ENCODE assay signal across 16 cellular contexts in genomic region chr2:197298609-197299008, GRCh38. TPM values are rescaled to one million over a fixed set of nuclear protein-coding genes. Genes with fewer than 3 reads are reported as not detected.
DNase-seq lines count a peak whose midpoint lies in the region; ATAC-seq, FAIRE-seq and TF ChIP-seq lines count a peak whose summit lies in the region.
"Had no signal": no experiment of that assay in that cellular context is flagged by ENCODE, and none has a peak within 500 bp of the region (broad histone marks: within the 10 kb centered on the region; RNA-seq: fewer than 3 reads in every experiment).

No MANE protein-coding gene starts in this region.

- H3K4me1 Mint-ChIP-seq in activated CD4-positive, alpha-beta T cell treated with anti-CD3 and anti-CD28 coated beads, Interleukin-2, amount 10 ng/mL, durations not matched to agents 7 days and 5 days: peaks cover 93% of the 10 kb centered on the region
- peaks cover 72% of the 10 kb centered on the region for H3K4me1 Mint-ChIP-seq in T-helper 17 cell
- peaks cover 99% of the 10 kb centered on the region for H3K4me1 Mint-ChIP-seq in activated naive CD8-positive, alpha-beta T cell treated with anti-CD3 and anti-CD28 coated beads, Interleukin-2, amount 50 U/mL, for 24 hours
- H3K4me1 Mint-ChIP-seq in stimulated activated naive B cell treated with anti-CD40 and anti-IgM and Interleukin-4, amounts not matched to agents 10 μg/mL and 1 μg/mL and 100 μg/mL, for 72 hours: peaks cover 57 to 95% of the 10 kb centered on the region in 2 donors

- CTCF ChIA-PET in activated CD4-positive, alpha-beta T cell treated with anti-CD3 and anti-CD28 coated beads, Interleukin-2, amount 10 ng/mL, durations not matched to agents 7 days and 5 days (lab: Charles Lee): interaction anchor here (2.2 to 3.0 kb wide), 2 partner anchors 8 to 104 kb away, joined by 5 to 13 read pairs; no protein-coding TSS in a partner anchor

- no peaks in the 10 kb centered on the region for H3K36me3 ChIP-seq in vagina

- no peak overlapping the region for H3K4me3 ChIP-seq in vagina

- peaks cover 84% of the 10 kb centered on the region for H3K36me3 Mint-ChIP-seq in activated CD4-positive, alpha-beta T cell treated with anti-CD3 and anti-CD28 coated beads, Interleukin-2, amount 10 ng/mL, durations not matched to agents 7 days and 5 days (ENCODE audit: low read depth)
- peaks cover 19% of the 10 kb centered on the region for H3K36me3 Mint-ChIP-seq in T-helper 17 cell (ENCODE audit: low read depth)
- peaks cover 46% of the 10 kb centered on the region for H3K36me3 Mint-ChIP-seq in activated naive CD8-positive, alpha-beta T cell treated with anti-CD3 and anti-CD28 coated beads, Interleukin-2, amount 50 U/mL, for 24 hours (ENCODE audit: low read depth)
- H3K36me3 Mint-ChIP-seq in stimulated activated naive B cell treated with anti-CD40 and anti-IgM and Interleukin-4, amounts not matched to agents 10 μg/mL and 1 μg/mL and 100 μg/mL, for 72 hours: peaks cover 43 to 64% of the 10 kb centered on the region in 2 donors

- no peak for ATAC-seq in T-helper 17 cell
- ATAC-seq in activated naive CD8-positive, alpha-beta T cell treated with anti-CD3 and anti-CD28 coated beads, Interleukin-2, amount 50 U/mL, for 24 hours: no peak
- ATAC-seq in stimulated activated naive B cell treated with anti-CD40 and anti-IgM and Interleukin-4, amounts not matched to agents 10 μg/mL and 1 μg/mL and 100 μg/mL, for 72 hours (replicated peaks): no peak
- ATAC-seq in HG03196 (IDR thresholded peaks at IDR 0.05; ENCODE audit: unreplicated experiment): no peak
- ATAC-seq: SK-N-SH treated with all-trans-retinoic acid at 6 μM for 48 hours had no signal

- no peaks in the 10 kb centered on the region for H3K27me3 ChIP-seq in vagina

- no peak for TF ChIP-seq CTCF in vagina (IDR thresholded peaks at IDR 0.05)

- peaks cover 17% of the 10 kb centered on the region for H3K4me1 ChIP-seq in vagina

- intact Hi-C loops in vagina (cut with DNase I): no loop called here

- TF ChIP-seq POLR2A in vagina (IDR thresholded peaks at IDR 0.05): no peak

- DNase-seq in activated CD4-positive, alpha-beta T cell treated with anti-CD3 and anti-CD28 coated beads, Interleukin-2, amount 10 ng/mL, durations not matched to agents 7 days and 5 days: no peak
- DNase-seq in activated CD4-positive, alpha-beta T cell treated with anti-CD3 and anti-CD28 coated beads, Interleukin-2, amount 50 U/mL, for 48 hours: no peak
- DNase-seq in T-helper 17 cell (no peak), RCC 7860 (ENCODE audit: low spot score) (no peak), vagina (ENCODE audit: extremely low spot score in 2 of 2) (no peak)
- no peak for DNase-seq in activated naive CD8-positive, alpha-beta T cell treated with anti-CD3 and anti-CD28 coated beads, Interleukin-2, amount 50 U/mL, for 24 hours
- no peak for DNase-seq in stimulated activated naive B cell treated with anti-CD40 and anti-IgM and Interleukin-4, amounts not matched to agents 10 μg/mL and 1 μg/mL and 100 μg/mL, for 72 hours
- DNase-seq: C1 segment of cervical spinal cord; caudate nucleus; DMS79; effector CD4-positive, alpha-beta T cell; HCEC 1CT; NCI-H748 treated with DMSO at 0.1 percent for 48 hours; trophoblast cell had no signal

- H3K27me3 Mint-ChIP-seq in activated CD4-positive, alpha-beta T cell treated with anti-CD3 and anti-CD28 coated beads, Interleukin-2, amount 10 ng/mL, durations not matched to agents 7 days and 5 days: no peaks in the 10 kb centered on the region
- no peaks in the 10 kb centered on the region for H3K27me3 Mint-ChIP-seq in T-helper 17 cell
- no peaks in the 10 kb centered on the region for H3K27me3 Mint-ChIP-seq in activated naive CD8-positive, alpha-beta T cell treated with anti-CD3 and anti-CD28 coated beads, Interleukin-2, amount 50 U/mL, for 24 hours
- H3K27me3 Mint-ChIP-seq in stimulated activated naive B cell treated with anti-CD40 and anti-IgM and Interleukin-4, amounts not matched to agents 10 μg/mL and 1 μg/mL and 100 μg/mL, for 72 hours: no peaks in the 10 kb centered on the region

- POLR2A ChIA-PET in activated CD4-positive, alpha-beta T cell treated with anti-CD3 and anti-CD28 coated beads, Interleukin-2, amount 10 ng/mL, durations not matched to agents 7 days and 5 days (lab: Charles Lee): interaction anchor here (1.1 kb wide), 1 partner anchor 10 kb away, joined by 4 read pairs; no protein-coding TSS in a partner anchor

- H3K9me3 ChIP-seq in T-helper 17 cell (ENCODE audit: control insufficient read depth, low read length, poor library complexity, severe bottlenecking) (no peaks in the 10 kb centered on the region), vagina (no peaks in the 10 kb centered on the region)

- peaks cover 10% of the 10 kb centered on the region for H3K9me3 Mint-ChIP-seq in activated CD4-positive, alpha-beta T cell treated with anti-CD3 and anti-CD28 coated beads, Interleukin-2, amount 10 ng/mL, durations not matched to agents 7 days and 5 days
- no peaks in the 10 kb centered on the region for H3K9me3 Mint-ChIP-seq in activated naive CD8-positive, alpha-beta T cell treated with anti-CD3 and anti-CD28 coated beads, Interleukin-2, amount 50 U/mL, for 24 hours
- H3K9me3 Mint-ChIP-seq in stimulated activated naive B cell treated with anti-CD40 and anti-IgM and Interleukin-4, amounts not matched to agents 10 μg/mL and 1 μg/mL and 100 μg/mL, for 72 hours: peaks cover 0 to 10% of the 10 kb centered on the region in 2 donors

- peak overlapping the region; percentile 88 for H3K27ac Mint-ChIP-seq in activated CD4-positive, alpha-beta T cell treated with anti-CD3 and anti-CD28 coated beads, Interleukin-2, amount 10 ng/mL, durations not matched to agents 7 days and 5 days
- H3K27ac Mint-ChIP-seq in T-helper 17 cell: peak overlapping the region; percentile 99
- peak overlapping the region; percentile 97 for H3K27ac Mint-ChIP-seq in activated naive CD8-positive, alpha-beta T cell treated with anti-CD3 and anti-CD28 coated beads, Interleukin-2, amount 50 U/mL, for 24 hours
- H3K27ac Mint-ChIP-seq in stimulated activated naive B cell treated with anti-CD40 and anti-IgM and Interleukin-4, amounts not matched to agents 10 μg/mL and 1 μg/mL and 100 μg/mL, for 72 hours: peak overlapping the region; percentile 88

- no peak overlapping the region for H3K27ac ChIP-seq in vagina

- FAIRE-seq in RCC 7860 (lab: Jason Lieb, UNC): no peak

- peak overlapping the region; percentile 46 for H3K4me3 Mint-ChIP-seq in activated CD4-positive, alpha-beta T cell treated with anti-CD3 and anti-CD28 coated beads, Interleukin-2, amount 10 ng/mL, durations not matched to agents 7 days and 5 days
- peak overlapping the region; percentile 13 for H3K4me3 Mint-ChIP-seq in T-helper 17 cell
- peak overlapping the region; percentile 84 for H3K4me3 Mint-ChIP-seq in activated naive CD8-positive, alpha-beta T cell treated with anti-CD3 and anti-CD28 coated beads, Interleukin-2, amount 50 U/mL, for 24 hours
- H3K4me3 Mint-ChIP-seq in stimulated activated naive B cell treated with anti-CD40 and anti-IgM and Interleukin-4, amounts not matched to agents 10 μg/mL and 1 μg/mL and 100 μg/mL, for 72 hours: peak overlapping the region in 1 of 2 donors; percentile 46

RNA-seq across cellular contexts. Expression of gene ANKRD44, which starts 12.0 kb away (rescaled TPM):
- 100 to 1,000 TPM; 223 to 283 TPM for total RNA-seq in activated CD4-positive, alpha-beta T cell treated with anti-CD3 and anti-CD28 coated beads, Interleukin-2, amount 10 ng/mL, durations not matched to agents 7 days and 5 days
- total RNA-seq in T-helper 17 cell (100 to 1,000 TPM; 232 to 246 TPM), vagina (46.4 TPM)
